ENCODE assay signal across 17 cellular contexts in the genomic region with DNA sequence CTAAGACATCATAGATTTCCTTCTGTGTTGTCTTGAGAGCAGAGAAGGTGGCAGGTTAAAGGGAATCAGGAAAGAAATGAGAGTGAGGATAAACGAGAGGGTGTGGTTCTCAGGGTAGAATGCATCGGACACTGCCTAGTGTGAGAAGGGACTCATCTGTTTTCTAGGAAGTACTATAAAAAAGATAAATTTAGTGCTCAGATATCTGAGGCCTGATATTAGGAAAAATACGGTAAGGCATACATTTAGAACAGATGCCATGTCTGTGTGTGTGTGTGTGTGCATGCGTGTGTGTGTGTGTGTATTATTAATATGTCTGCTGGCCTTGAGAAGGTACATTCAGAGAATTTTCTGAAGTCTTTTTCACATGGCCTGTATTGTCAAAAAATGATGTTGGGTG.
A peak's percentile ranks its signal among the peaks of the same experiment; 100 is the strongest.
DNase-seq lines count a peak whose midpoint lies in the region; ATAC-seq and TF ChIP-seq lines count a peak whose summit lies in the region.
"Had no signal": no experiment of that assay in that cellular context is flagged by ENCODE, and none has a peak within 500 bp of the region (broad histone marks: within the 10 kb centered on the region; RNA-seq: fewer than 3 reads in every experiment).

No MANE protein-coding gene starts in this region.

- H3K4me3 ChIP-seq in Peyer's patch = no peak overlapping the region
- H3K4me3 ChIP-seq: BLaER1 treated with 17β-estradiol and CSF1 and Interleukin-3, amounts not matched to agents 10 nM and 100 nM; MG63 had no signal

- ATAC-seq in HG02981 (IDR thresholded peaks at IDR 0.05; ENCODE audit: unreplicated experiment) = no peak
- ATAC-seq: PC-3, T-cell had no signal

- DNase-seq in NCI-H748 (lab: John Stamatoyannopoulos, UW; ENCODE audit: unreplicated experiment) (peak; percentile 18), NCI-H748 treated with DMSO at 0.1 percent for 48 hours (lab: John Stamatoyannopoulos, UW) (no peak), NCI-H1694 (lab: John Stamatoyannopoulos, UW) (peak; percentile 47), SK-N-DZ (ENCODE audit: low spot score) (peak; percentile 26), Peyer's patch (no peak), NOMO-1 treated with DMSO at 0.1 percent for 48 hours (lab: John Stamatoyannopoulos, UW; ENCODE audit: unreplicated experiment) (no peak)
- DNase-seq: CD8-positive, alpha-beta memory T cell; MG63; NCI-H1092 treated with DMSO at 0.1 percent for 48 hours; NCI-H187 treated with DMSO at 0.1 percent for 48 hours; NCI-H774; PC-3; T-cell had no signal

- H3K27ac Mint-ChIP-seq in nephron = peak overlapping the region in 2 of 3 experiments; percentile 37 to 64
- H3K27ac Mint-ChIP-seq: T-cell had no signal

- no peaks in the 10 kb centered on the region for H3K4me1 ChIP-seq in Peyer's patch

- H3K9me3 Mint-ChIP-seq in nephron = peaks cover 16% of the 10 kb centered on the region

- H3K27me3 Mint-ChIP-seq in nephron (ENCODE audit: low read depth) = peaks cover 4% of the 10 kb centered on the region

- H3K4me3 Mint-ChIP-seq in nephron = no peak overlapping the region
- H3K4me3 Mint-ChIP-seq: CD8-positive, alpha-beta memory T cell; T-cell had no signal

- no peak overlapping the region for H3K27ac ChIP-seq in Peyer's patch
- H3K27ac ChIP-seq: BLaER1 treated with 17β-estradiol and CSF1 and Interleukin-3, amounts not matched to agents 10 nM and 100 nM; KMS-11 had no signal

- TF ChIP-seq POLR2A in Peyer's patch (IDR thresholded peaks at IDR 0.05) = no peak

- peaks cover 25% of the 10 kb centered on the region for H3K4me1 Mint-ChIP-seq in nephron

- no peaks in the 10 kb centered on the region for H3K27me3 ChIP-seq in Peyer's patch
- H3K27me3 ChIP-seq: BLaER1 treated with 17β-estradiol and CSF1 and Interleukin-3, amounts not matched to agents 10 nM and 100 nM; MG63 had no signal

- TF ChIP-seq CTCF in nephron (IDR thresholded peaks at IDR 0.05; ENCODE audit: unreplicated experiment in 3 of 3) = no peak
- no peak for TF ChIP-seq CTCF in Peyer's patch (IDR thresholded peaks at IDR 0.05)

- H3K9me3 ChIP-seq in Peyer's patch = no peaks in the 10 kb centered on the region
- H3K9me3 ChIP-seq: MG63 had no signal

- H3K36me3 ChIP-seq in Peyer's patch = no peaks in the 10 kb centered on the region
- H3K36me3 ChIP-seq: BLaER1 treated with 17β-estradiol and CSF1 and Interleukin-3, amounts not matched to agents 10 nM and 100 nM; MG63 had no signal

- H3K36me3 Mint-ChIP-seq in nephron (ENCODE audit: low read depth) = peaks cover 8% of the 10 kb centered on the region
- H3K36me3 Mint-ChIP-seq: T-cell had no signal

Comparison
In these comparisons a context has a peak if more than half of its experiments do, and no peak if none do; other contexts are left out.
1. DNase-seq: peak in NCI-H748 (single experiment), NCI-H1694 (single experiment) and SK-N-DZ (single experiment); none in NCI-H748 treated with DMSO at 0.1 percent for 48 hours (single experiment), Peyer's patch (0 of 3) and NOMO-1 treated with DMSO at 0.1 percent for 48 hours (single experiment).